8 cellular contexts compared by ENCODE assay signal in the genomic region with DNA sequence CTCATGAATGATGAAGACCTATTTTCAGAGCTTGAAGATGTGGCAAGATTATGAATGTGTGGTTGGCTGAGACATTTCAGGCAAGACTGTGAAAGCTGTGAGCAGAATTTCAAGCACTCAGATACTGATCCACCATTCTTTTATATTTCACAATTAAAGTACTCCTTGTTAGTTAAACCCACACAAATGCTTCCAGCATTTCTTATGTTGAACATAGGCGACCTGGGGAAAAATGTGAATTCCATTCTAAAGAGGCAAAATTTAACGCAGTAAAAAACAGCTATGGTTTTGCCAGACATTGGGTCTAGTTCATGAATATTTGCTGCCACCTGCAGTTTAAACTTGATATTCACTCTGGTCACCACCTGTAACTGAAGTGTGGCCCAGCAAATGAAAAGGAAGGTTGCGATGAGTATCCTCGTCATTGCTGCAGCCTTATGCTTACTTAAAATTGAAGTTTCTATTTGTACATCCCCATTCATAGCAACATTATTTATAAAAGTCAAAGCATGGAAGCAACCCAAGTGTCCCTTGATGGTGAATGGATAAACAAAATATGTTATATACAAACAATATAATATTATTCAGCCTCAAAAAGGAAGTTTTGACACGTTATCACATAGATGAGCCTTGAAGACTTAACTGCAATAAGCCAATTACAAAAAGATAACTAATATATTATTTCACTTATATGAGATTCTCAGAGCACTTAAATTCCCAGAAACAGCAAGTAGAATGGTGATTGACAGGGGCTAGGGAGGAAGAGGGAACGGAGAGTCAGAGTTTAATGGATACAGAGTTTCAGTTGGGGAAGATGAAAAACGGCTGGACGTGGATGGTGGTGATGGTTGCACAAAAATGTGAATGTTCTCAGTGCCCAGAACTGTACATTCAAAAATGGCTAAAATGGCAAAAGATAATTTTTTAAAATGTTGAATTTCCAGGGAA. TPM values are rescaled to one million over a fixed set of nuclear protein-coding genes. Genes with fewer than 3 reads are reported as not detected.
DNase-seq lines count a peak whose midpoint lies in the region; ATAC-seq and TF ChIP-seq lines count a peak whose summit lies in the region.

No MANE protein-coding gene starts in this region.

- H3K9me3 ChIP-seq in gastroesophageal sphincter, result no peaks in the 10 kb centered on the region
- H3K9me3 ChIP-seq in parathyroid adenoma (ENCODE audit: control insufficient read depth, low read length), result no peaks in the 10 kb centered on the region

- no peak overlapping the region for H3K9ac ChIP-seq in parathyroid adenoma

- H3K9me3 Mint-ChIP-seq in activated T-helper 1 cell treated with anti-CD3 and anti-CD28 coated beads, Interleukin-12 subunit alpha, Interleukin-12 subunit beta, Interleukin-2, Interleukin-4 antibody, amounts not matched to agents 30 ng/mL and 10 ng/mL and 1 ng/mL, durations not matched to agents 14 hours and 24 hours and 36 hours, result no peaks in the 10 kb centered on the region

- H3K4me3 Mint-ChIP-seq in activated T-helper 1 cell treated with anti-CD3 and anti-CD28 coated beads, Interleukin-12 subunit alpha, Interleukin-12 subunit beta, Interleukin-2, Interleukin-4 antibody, amounts not matched to agents 30 ng/mL and 10 ng/mL and 1 ng/mL, durations not matched to agents 14 hours and 24 hours and 36 hours, result no peak overlapping the region

- no peaks in the 10 kb centered on the region for H3K36me3 Mint-ChIP-seq in activated T-helper 1 cell treated with anti-CD3 and anti-CD28 coated beads, Interleukin-12 subunit alpha, Interleukin-12 subunit beta, Interleukin-2, Interleukin-4 antibody, amounts not matched to agents 30 ng/mL and 10 ng/mL and 1 ng/mL, durations not matched to agents 14 hours and 24 hours and 36 hours (ENCODE audit: low read depth)

- peaks cover 17% of the 10 kb centered on the region for H3K4me1 Mint-ChIP-seq in activated T-helper 1 cell treated with anti-CD3 and anti-CD28 coated beads, Interleukin-12 subunit alpha, Interleukin-12 subunit beta, Interleukin-2, Interleukin-4 antibody, amounts not matched to agents 30 ng/mL and 10 ng/mL and 1 ng/mL, durations not matched to agents 14 hours and 24 hours and 36 hours (ENCODE audit: low read depth)

- H3K36me3 ChIP-seq in gastroesophageal sphincter, result no peaks in the 10 kb centered on the region
- no peaks in the 10 kb centered on the region for H3K36me3 ChIP-seq in parathyroid adenoma (ENCODE audit: control insufficient read depth, insufficient read depth, low read length)

- peak; percentile 65 for DNase-seq in D341Med (ENCODE audit: low spot score)
- DNase-seq in NCI-H774 (lab: John Stamatoyannopoulos, UW), result peak; percentile 87
- peak; percentile 31 for DNase-seq in activated T-helper 1 cell treated with anti-CD3 and anti-CD28 coated beads, Interleukin-12 subunit alpha, Interleukin-12 subunit beta, Interleukin-2, Interleukin-4 antibody, amounts not matched to agents 30 ng/mL and 10 ng/mL and 1 ng/mL, durations not matched to agents 14 hours and 24 hours and 36 hours (ENCODE audit: low spot score)

- no peak for TF ChIP-seq EP300 in gastroesophageal sphincter (IDR thresholded peaks at IDR 0.05)

- no peaks in the 10 kb centered on the region for H3K79me2 ChIP-seq in parathyroid adenoma

- WGBS in gastroesophageal sphincter (ENCODE audit: low coverage in 1 of 2), 2 donors, result 30 to 36% methylated on average over 8 of the region's 8 CpGs

- intact Hi-C loops in activated T-helper 1 cell treated with anti-CD3 and anti-CD28 coated beads, Interleukin-12 subunit alpha, Interleukin-12 subunit beta, Interleukin-2, Interleukin-4 antibody, amounts not matched to agents 30 ng/mL and 10 ng/mL and 1 ng/mL, durations not matched to agents 14 hours and 24 hours and 36 hours (cut with micrococcal nuclease), result loop anchor here (1.0 to 5.0 kb wide), 9 partner anchors 32 to 1134 kb away; a partner anchor contains a TSS

- peak; percentile 40 to 85 (median 76) for TF ChIP-seq CTCF in gastroesophageal sphincter (IDR thresholded peaks at IDR 0.05)
- TF ChIP-seq CTCF in parathyroid adenoma (IDR thresholded peaks at IDR 0.05), result peak; percentile 78

- ATAC-seq in GM19035 (IDR thresholded peaks at IDR 0.05; ENCODE audit: unreplicated experiment), result peak; percentile 91
- peak; percentile 81 for ATAC-seq in HG03432 (IDR thresholded peaks at IDR 0.05; ENCODE audit: unreplicated experiment)
- ATAC-seq in gastroesophageal sphincter, result peak; percentile 68
- no peak for ATAC-seq in HG03045 (IDR thresholded peaks at IDR 0.05; ENCODE audit: unreplicated experiment)

- H3K4me1 ChIP-seq in gastroesophageal sphincter, result peaks cover 0 to 10% (median 0%) of the 10 kb centered on the region in 3 donors
- peaks cover 5% of the 10 kb centered on the region for H3K4me1 ChIP-seq in parathyroid adenoma

- H2AFZ ChIP-seq in parathyroid adenoma, result peak overlapping the region; percentile 52

- no peak for TF ChIP-seq POLR2A in gastroesophageal sphincter (IDR thresholded peaks at IDR 0.05)

- H3K27me3 ChIP-seq in gastroesophageal sphincter (no peaks in the 10 kb centered on the region), parathyroid adenoma (ENCODE audit: control insufficient read depth, insufficient read depth, low read length) (no peaks in the 10 kb centered on the region)

- H3K27me3 Mint-ChIP-seq in activated T-helper 1 cell treated with anti-CD3 and anti-CD28 coated beads, Interleukin-12 subunit alpha, Interleukin-12 subunit beta, Interleukin-2, Interleukin-4 antibody, amounts not matched to agents 30 ng/mL and 10 ng/mL and 1 ng/mL, durations not matched to agents 14 hours and 24 hours and 36 hours (ENCODE audit: insufficient read depth), result peaks cover 3% of the 10 kb centered on the region

- H3K4me2 ChIP-seq in parathyroid adenoma (ENCODE audit: low read length), result no peak overlapping the region

- no peak overlapping the region for H3K27ac Mint-ChIP-seq in activated T-helper 1 cell treated with anti-CD3 and anti-CD28 coated beads, Interleukin-12 subunit alpha, Interleukin-12 subunit beta, Interleukin-2, Interleukin-4 antibody, amounts not matched to agents 30 ng/mL and 10 ng/mL and 1 ng/mL, durations not matched to agents 14 hours and 24 hours and 36 hours

- H3K27ac ChIP-seq in gastroesophageal sphincter (no peak overlapping the region), parathyroid adenoma (no peak overlapping the region)

- no peak overlapping the region for H3K4me3 ChIP-seq in gastroesophageal sphincter
- no peak overlapping the region for H3K4me3 ChIP-seq in parathyroid adenoma (ENCODE audit: low read depth, low read length)

RNA-seq across cellular contexts. Expression of a gene that starts 32.4 kb away (rescaled TPM):
- 9.0 and 9.4 TPM in 2 replicates for total RNA-seq in activated T-helper 1 cell treated with anti-CD3 and anti-CD28 coated beads, Interleukin-12 subunit alpha, Interleukin-12 subunit beta, Interleukin-2, Interleukin-4 antibody, amounts not matched to agents 30 ng/mL and 10 ng/mL and 1 ng/mL, durations not matched to agents 14 hours and 24 hours and 36 hours
- 10 to 100 TPM in 2 of 4 donors, 1 to 10 TPM in 2; 7.5 to 25.5 (median 10.3) TPM for total RNA-seq in gastroesophageal sphincter

Comparison
In these comparisons a context has a peak if more than half of its experiments do, and no peak if none do; other contexts are left out.
1. DNase-seq: peak in every context shown above with its lines; median percentile 87 in NCI-H774; 65 in D341Med; 31 in activated T-helper 1 cell treated with anti-CD3 and anti-CD28 coated beads, Interleukin-12 subunit alpha, Interleukin-12 subunit beta, Interleukin-2, Interleukin-4 antibody, amounts not matched to agents 30 ng/mL and 10 ng/mL and 1 ng/mL, durations not matched to agents 14 hours and 24 hours and 36 hours.